ENCODE assay signal across 8 cellular contexts in genomic region chr2:33372940-33373553, GRCh38.
DNase-seq lines count a peak whose midpoint lies in the region; ATAC-seq, FAIRE-seq and TF ChIP-seq lines count a peak whose summit lies in the region.

No MANE protein-coding gene starts in this region.

- H3K4me3 Mint-ChIP-seq in progenitor cell of endocrine pancreas (ENCODE audit: low read depth), result no peak overlapping the region

- no peak overlapping the region for H3K4me3 ChIP-seq in AG04449 (ENCODE audit: low read depth, low read length)
- no peak overlapping the region for H3K4me3 ChIP-seq in KMS-11 (IDR thresholded peaks at IDR 0.05; ENCODE audit: insufficient read depth, low read depth, low read length)

- no peak overlapping the region for H3K4me2 ChIP-seq in KMS-11

- H4K20me1 ChIP-seq in KMS-11 (ENCODE audit: insufficient read depth), result no peaks in the 10 kb centered on the region

- H3K9ac ChIP-seq in KMS-11, result no peak overlapping the region

- peak; percentile 87 for FAIRE-seq in G401.6 (lab: Jason Lieb, UNC)

- H3K27ac ChIP-seq in KMS-11, result no peak overlapping the region

- no peaks in the 10 kb centered on the region for H3K36me3 Mint-ChIP-seq in progenitor cell of endocrine pancreas (ENCODE audit: insufficient read depth)

- no peak overlapping the region for H2AFZ ChIP-seq in KMS-11 (ENCODE audit: low read depth)

- CTCF ChIA-PET in AG04449 (lab: Yijun Ruan, JAX), result interaction anchor here (0.8 to 2.1 kb wide), 4 partner anchors 10 to 28 kb away, joined by 4 to 10 read pairs (median 6); no protein-coding TSS in a partner anchor

- no peak overlapping the region for H3K27ac Mint-ChIP-seq in progenitor cell of endocrine pancreas

- H3K79me2 ChIP-seq in KMS-11 (ENCODE audit: insufficient read depth, low read depth), result no peaks in the 10 kb centered on the region

- H3K9me3 Mint-ChIP-seq in progenitor cell of endocrine pancreas (ENCODE audit: low read depth), result no peaks in the 10 kb centered on the region

- DNase-seq in AG04449 (ENCODE audit: low read depth, low spot score), result no peak
- DNase-seq in SK-MEL-5 (ENCODE audit: low read depth, low spot score), result peak; percentile 66
- DNase-seq in fibroblast of peridontal ligament (ENCODE audit: extremely low read depth), result peak; percentile 46
- no peak for DNase-seq in progenitor cell of endocrine pancreas (ENCODE audit: low spot score, unreplicated experiment)

- H3K27me3 ChIP-seq in KMS-11 (ENCODE audit: insufficient read depth, low read depth), result no peaks in the 10 kb centered on the region

- POLR2A ChIA-PET in AG04449 (lab: Yijun Ruan, JAX), result no interaction called here

- H3K36me3 ChIP-seq in KMS-11 (ENCODE audit: insufficient read depth), result no peaks in the 10 kb centered on the region

- no peaks in the 10 kb centered on the region for H3K27me3 Mint-ChIP-seq in progenitor cell of endocrine pancreas

- peak; percentile 33 for TF ChIP-seq CTCF in AG04449 (IDR thresholded peaks at IDR 0.05; ENCODE audit: insufficient read depth, low read length, missing control alignments)
- TF ChIP-seq CTCF in KMS-11 (conservative IDR thresholded peaks at IDR 0.05; ENCODE audit: low read depth, low read length), result peak; percentile 91
- TF ChIP-seq CTCF in progenitor cell of endocrine pancreas (IDR thresholded peaks at IDR 0.05; ENCODE audit: unreplicated experiment), result peak; percentile 89

- H3K4me1 Mint-ChIP-seq in progenitor cell of endocrine pancreas (ENCODE audit: low read depth), result no peaks in the 10 kb centered on the region

- in situ Hi-C loops in SK-MEL-5 (cut with HindIII; ENCODE audit: low pct_unique_long_range_greater_than_20kb, low sequenced_read_pairs), result loop anchor here (10.0 kb wide), 1 partner anchor 338 kb away; no protein-coding TSS in a partner anchor

- no peaks in the 10 kb centered on the region for H3K4me1 ChIP-seq in KMS-11 (ENCODE audit: low read depth, poor library complexity, severe bottlenecking)

- ATAC-seq in GM21737 (IDR thresholded peaks at IDR 0.05; ENCODE audit: unreplicated experiment), result no peak
- no peak for ATAC-seq in HG03039 (IDR thresholded peaks at IDR 0.05; ENCODE audit: unreplicated experiment)

Comparison
In these comparisons a context has a peak if more than half of its experiments do, and no peak if none do; other contexts are left out.
1. DNase-seq: peak in SK-MEL-5 (single experiment) and fibroblast of peridontal ligament (single experiment); none in AG04449 (single experiment) and progenitor cell of endocrine pancreas (single experiment).
2. CTCF ChIP-seq: peak in every context shown above with its lines; median percentile 91 in KMS-11; 89 in progenitor cell of endocrine pancreas; 33 in AG04449.